8 cellular contexts compared by ENCODE assay signal in the genomic region with DNA sequence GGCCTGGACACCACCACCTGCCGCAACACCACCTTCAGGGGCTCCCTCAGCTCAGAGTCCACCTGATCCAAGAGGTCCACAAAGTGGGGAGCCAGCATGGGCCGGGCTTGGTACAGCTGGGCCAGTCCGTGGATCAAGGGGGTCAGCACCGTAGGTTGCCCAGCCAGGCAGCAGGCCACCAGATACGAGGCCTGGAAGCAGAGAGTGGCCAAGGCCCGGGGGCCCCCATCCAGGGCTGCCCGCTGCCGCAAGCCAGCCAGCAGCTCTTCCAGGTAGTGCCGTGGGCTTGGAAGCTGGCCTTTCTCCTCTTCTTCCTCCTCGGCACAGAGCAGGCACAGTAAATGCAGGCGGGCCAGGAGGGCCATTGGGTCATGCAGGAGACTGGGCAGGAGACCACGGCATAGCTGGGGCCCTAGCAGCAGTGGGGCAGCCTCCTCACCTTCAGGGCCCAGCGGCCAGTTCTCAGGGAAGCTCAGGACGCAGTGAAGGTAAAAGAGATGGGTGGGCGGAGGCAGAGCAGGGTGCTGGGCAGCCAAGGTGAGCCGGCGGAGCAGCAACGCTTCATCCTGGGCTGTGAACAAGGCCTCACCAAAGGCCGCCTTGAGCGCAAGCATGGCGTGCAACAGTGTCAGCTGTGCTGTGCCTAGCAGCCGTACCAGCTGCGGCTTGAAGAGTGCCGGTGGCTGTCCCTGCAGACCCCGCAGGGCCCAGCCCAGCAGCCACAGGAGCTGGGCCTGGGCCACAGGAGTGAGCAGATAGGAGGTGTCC. TPM values are rescaled to one million over a fixed set of nuclear protein-coding genes. Genes with fewer than 3 reads are reported as not detected.
DNase-seq lines count a peak whose midpoint lies in the region; ATAC-seq, FAIRE-seq and TF ChIP-seq lines count a peak whose summit lies in the region.

No MANE protein-coding gene starts in this region.

- H3K9me3 Mint-ChIP-seq in activated T-cell treated with anti-CD3 and anti-CD28 coated beads, Interleukin-2, amount 50 U/mL, for 72 hours: no peaks in the 10 kb centered on the region

- peaks cover 6% of the 10 kb centered on the region; the same call in 1 of the 2 replicates for H4K20me1 ChIP-seq in SK-N-SH (ENCODE audit: insufficient read depth)
- H4K20me1 ChIP-seq in keratinocyte (ENCODE audit: control insufficient read depth, extremely low read depth, insufficient read depth, low read length): no peaks in the 10 kb centered on the region

- TF ChIP-seq RAD21 in SK-N-SH (IDR thresholded peaks at IDR 0.05; ENCODE audit: low read length): no peak

- H3F3A ChIP-seq in SK-N-SH (replicated peaks; ENCODE audit: insufficient read depth): peaks cover 12% of the 10 kb centered on the region

- TF ChIP-seq POLR2A in stomach (IDR thresholded peaks at IDR 0.05): no peak

- intact Hi-C loops in stomach (cut with DNase I; ENCODE audit: low total_unique reads) (loop anchor here (5.0 kb wide), 1 partner anchor 33 kb away; no protein-coding TSS in a partner anchor), left colon (cut with DNase I, micrococcal nuclease) (loop anchor here in 1 of 2 donors (5.0 kb wide), 1 partner anchor 38 kb away; no protein-coding TSS in a partner anchor)

- TF ChIP-seq CTCF in SK-N-SH (IDR thresholded peaks at IDR 0.05) (no peak), keratinocyte (optimal IDR thresholded peaks at IDR 0.05 in 1 of 3, IDR thresholded peaks at IDR 0.05 in 1 of 3, conservative IDR thresholded peaks at IDR 0.05 in 1 of 3; ENCODE audit: extremely low read depth in 1 of 3, insufficient read depth in 2 of 3, low read length in 3 of 3) (no peak), stomach (IDR thresholded peaks at IDR 0.05) (no peak)

- H3K9me3 ChIP-seq in SK-N-SH (no peaks in the 10 kb centered on the region), keratinocyte (ENCODE audit: control insufficient read depth, low read depth, low read length) (no peaks in the 10 kb centered on the region), stomach (no peaks in the 10 kb centered on the region)

- H3K4me1 ChIP-seq in SK-N-SH (ENCODE audit: control insufficient read depth in 1 of 2, insufficient read depth in 2 of 2, low read depth in 1 of 2, low read length in 1 of 2) (peaks cover 0 to 11% of the 10 kb centered on the region in 2 experiments; a peak in 1 of 4 replicates), keratinocyte (ENCODE audit: control insufficient read depth, extremely low read depth, insufficient read depth, low read length) (peaks cover 14% of the 10 kb centered on the region), stomach (peaks cover 30 to 63% (median 50%) of the 10 kb centered on the region in 4 donors)

- no peak for FAIRE-seq in keratinocyte (lab: Jason Lieb, UNC)

- H3K9ac ChIP-seq in SK-N-SH (0 out of 2 replicates have a peak overlapping the region, but pooled peaks have one; percentile 88), keratinocyte (ENCODE audit: control insufficient read depth, extremely low read depth, insufficient read depth, low read length) (peak overlapping the region; percentile 93)

- POLR2A ChIA-PET in SK-N-SH (lab: Yijun Ruan, JAX): interaction anchor here (0.6 to 1.6 kb wide), 2 partner anchors 68 to 71 kb away, joined by 3 to 5 read pairs; no protein-coding TSS in a partner anchor

- peaks cover 0 to 3% of the 10 kb centered on the region in 2 donors for H3K36me3 Mint-ChIP-seq in activated T-cell treated with anti-CD3 and anti-CD28 coated beads, Interleukin-2, amount 50 U/mL, for 72 hours (ENCODE audit: insufficient read depth in 2 of 2)

- H3K4me1 Mint-ChIP-seq in activated T-cell treated with anti-CD3 and anti-CD28 coated beads, Interleukin-2, amount 50 U/mL, for 72 hours (ENCODE audit: low read depth): peaks cover 24% of the 10 kb centered on the region

- H3K9me2 ChIP-seq in SK-N-SH: no peaks in the 10 kb centered on the region

- no peak overlapping the region for H3K27ac Mint-ChIP-seq in activated T-cell treated with anti-CD3 and anti-CD28 coated beads, Interleukin-2, amount 50 U/mL, for 72 hours

- no peak for TF ChIP-seq EP300 in SK-N-SH (IDR thresholded peaks at IDR 0.05; ENCODE audit: borderline replicate concordance in 1 of 2, low read depth in 1 of 2, low read length in 1 of 2)
- no peak for TF ChIP-seq EP300 in stomach (IDR thresholded peaks at IDR 0.05)

- H3K4me2 ChIP-seq in SK-N-SH (peak overlapping the region; percentile 95), keratinocyte (ENCODE audit: control insufficient read depth, extremely low read depth, insufficient read depth, low read depth, low read length) (peak overlapping the region; percentile 86)

- H3K27ac ChIP-seq in SK-N-SH (ENCODE audit: low read depth in 2 of 2, low read length in 1 of 2) (no peak overlapping the region), keratinocyte (ENCODE audit: control insufficient read depth, insufficient read depth, low read length) (no peak overlapping the region), stomach (peak overlapping the region in 4 of 5 donors; percentile 89 to 93 (median 90))

- peaks cover 15% of the 10 kb centered on the region for H3K27me3 Mint-ChIP-seq in activated T-cell treated with anti-CD3 and anti-CD28 coated beads, Interleukin-2, amount 50 U/mL, for 72 hours (ENCODE audit: low read depth)

- H3K4me3 ChIP-seq in SK-N-SH (ENCODE audit: low read depth in 2 of 2, low read length in 1 of 2): peak overlapping the region; percentile 62 to 70; a peak in 3 of 4 replicates
- peak overlapping the region; percentile 84 to 88 (median 87) for H3K4me3 ChIP-seq in keratinocyte (ENCODE audit: control insufficient read depth in 2 of 3, extremely low read depth in 1 of 3, insufficient read depth in 2 of 3, low read depth in 1 of 3, low read length in 3 of 3)
- peak overlapping the region; percentile 78 to 97 (median 96) for H3K4me3 ChIP-seq in stomach

- H3K36me3 ChIP-seq in SK-N-SH (replicated peaks in 1 of 2; ENCODE audit: control insufficient read depth in 1 of 2, insufficient read depth in 2 of 2, low read length in 1 of 2) (peaks cover 0 to 12% of the 10 kb centered on the region in 2 experiments), keratinocyte (ENCODE audit: control insufficient read depth in 2 of 2, extremely low read depth in 1 of 2, insufficient read depth in 2 of 2, low read length in 2 of 2) (peaks cover 4 to 5% of the 10 kb centered on the region in 2 experiments), stomach (peaks cover 21 to 31% (median 30%) of the 10 kb centered on the region in 4 donors)

- ATAC-seq in SK-N-SH treated with all-trans-retinoic acid at 6 μM for 48 hours (no peak), left colon (no peak)
- no peak for ATAC-seq in activated T-cell treated with anti-CD3 and anti-CD28 coated beads, Interleukin-2, amount 50 U/mL, for 72 hours (replicated peaks in 1 of 2)

- dilution Hi-C loops in keratinocyte (cut with MboI; ENCODE audit: extremely low pct_ligation_motif_present, low sequenced_read_pairs): no loop called here

- H2AFZ ChIP-seq in SK-N-SH (ENCODE audit: low read depth): no peak overlapping the region
- H2AFZ ChIP-seq in keratinocyte (ENCODE audit: control insufficient read depth, low read length): no peak overlapping the region

- peaks cover 15% of the 10 kb centered on the region; the same call in 1 of the 2 replicates for H3K79me2 ChIP-seq in SK-N-SH (ENCODE audit: insufficient read depth)
- peaks cover 27% of the 10 kb centered on the region for H3K79me2 ChIP-seq in keratinocyte (ENCODE audit: control insufficient read depth, insufficient read depth, low read length)

- H3K4me3 Mint-ChIP-seq in activated T-cell treated with anti-CD3 and anti-CD28 coated beads, Interleukin-2, amount 50 U/mL, for 72 hours: peak overlapping the region; percentile 55 to 92

- peak; percentile 24 for DNase-seq in SK-N-SH
- no peak for DNase-seq in activated T-cell treated with anti-CD3 and anti-CD28 coated beads, Interleukin-2, amount 50 U/mL, for 72 hours
- DNase-seq in keratinocyte (ENCODE audit: low read depth, low spot score): no peak
- DNase-seq in stomach: peak; percentile 22
- no peak for DNase-seq in SW480 (ENCODE audit: low spot score)
- no peak for DNase-seq in left colon
- DNase-seq in amygdala (lab: John Stamatoyannopoulos, UW): no peak

- CTCF ChIA-PET in SK-N-SH (lab: Yijun Ruan, JAX): interaction anchor here (0.6 to 8.6 kb wide), 36 partner anchors 8 to 211 kb away, joined by 3 to 152 read pairs (median 5); a partner anchor contains a TSS

- H3K27me3 ChIP-seq in SK-N-SH (ENCODE audit: insufficient read depth) (no peaks in the 10 kb centered on the region), keratinocyte (ENCODE audit: control insufficient read depth, extremely low read depth, insufficient read depth, low read length) (no peaks in the 10 kb centered on the region), stomach (no peaks in the 10 kb centered on the region)

- H3K9me1 ChIP-seq in keratinocyte (ENCODE audit: control insufficient read depth, extremely low read depth, insufficient read depth, low read length): no peaks in the 10 kb centered on the region

- WGBS in SK-N-SH (ENCODE audit: low lambda C conversion rate): 100% methylated on average over 11 of the region's 25 CpGs
- WGBS in stomach, 5 donors: 88 to 95% (median 91%) methylated on average over 19 to 25 of the region's 25 CpGs

RNA-seq across cellular contexts. Expression of a gene that starts 1.7 kb away (rescaled TPM):
- polyA plus RNA-seq in SK-N-SH (2012; rRNA removed): 3.8 and 4.6 TPM in 2 replicates
- polyA plus RNA-seq in SK-N-SH (2012; cell fraction: cytosol; rRNA removed): 1.2 and 2.0 TPM in 2 replicates
- polyA plus RNA-seq in SK-N-SH (2012; cell fraction: nucleus; rRNA removed): 11.6 and 11.7 TPM in 2 replicates
- 10 to 100 TPM; 20.0 to 22.4 TPM for total RNA-seq in activated T-cell treated with anti-CD3 and anti-CD28 coated beads, Interleukin-2, amount 50 U/mL, for 72 hours
- 3.1 to 6.8 TPM (median 3.1 TPM) in 3 replicates for polyA plus RNA-seq in keratinocyte
- polyA plus RNA-seq in keratinocyte (2011; ENCODE audit: low read depth): 1.9 TPM
- polyA plus RNA-seq in keratinocyte (2011; cell fraction: cytosol; rRNA removed): 1.6 and 3.2 TPM in 2 replicates
- polyA plus RNA-seq in keratinocyte (2011; cell fraction: nucleus; rRNA removed): 9.4 and 12.4 TPM in 2 replicates
- polyA plus RNA-seq in keratinocyte (2012; ENCODE audit: low replicate concordance): 5.1 and 6.5 TPM in 2 replicates
- polyA minus RNA-seq in keratinocyte: 6.3 to 10.1 TPM (median 7.3 TPM) in 3 replicates
- 10.7 TPM for polyA minus RNA-seq in keratinocyte (2011; cell fraction: cytosol; rRNA and poly(A)+ RNA removed)
- polyA minus RNA-seq in keratinocyte (2011; cell fraction: nucleus; rRNA and poly(A)+ RNA removed): 12.8 TPM in 2 replicates
- 10 to 100 TPM in 4 of 5 donors, 1 to 10 TPM in 1; 7.3 to 44.9 (median 19.6) TPM for total RNA-seq in stomach
- 1 to 10 TPM; 3.6 to 5.1 (median 3.7) TPM for polyA plus RNA-seq in stomach
- 10 to 100 TPM; 21.7 to 22.4 TPM for total RNA-seq in left colon

RNA-seq across cellular contexts. Expression of a gene that starts 7.8 kb away (rescaled TPM):
- polyA plus RNA-seq in SK-N-SH (2012; rRNA removed) (not detected in 2 replicates), keratinocyte (2.1 to 23.2 TPM (median 7.5 TPM) in 3 replicates), stomach (1 to 10 TPM in 2 of 3 donors, under 1 TPM in 1; 0.92 to 7.8 (median 1.3) TPM)
- polyA plus RNA-seq in SK-N-SH (2012; cell fraction: cytosol; rRNA removed): not detected in 2 replicates
- polyA plus RNA-seq in SK-N-SH (2012; cell fraction: nucleus; rRNA removed): not detected in 2 replicates
- under 1 TPM in 1 of 2 donors, not detected in 1; 0.16 TPM for total RNA-seq in activated T-cell treated with anti-CD3 and anti-CD28 coated beads, Interleukin-2, amount 50 U/mL, for 72 hours
- 40.0 TPM for polyA plus RNA-seq in keratinocyte (2011; ENCODE audit: low read depth)
- 4.8 and 5.1 TPM in 2 replicates for polyA plus RNA-seq in keratinocyte (2011; cell fraction: cytosol; rRNA removed)
- polyA plus RNA-seq in keratinocyte (2011; cell fraction: nucleus; rRNA removed): 16.0 and 18.4 TPM in 2 replicates
- polyA plus RNA-seq in keratinocyte (2012; ENCODE audit: low replicate concordance): 2.2 and 136 TPM in 2 replicates
- polyA minus RNA-seq in keratinocyte: 3.1 to 41.5 TPM (median 11.4 TPM) in 3 replicates
- 9.8 TPM for polyA minus RNA-seq in keratinocyte (2011; cell fraction: cytosol; rRNA and poly(A)+ RNA removed)
- polyA minus RNA-seq in keratinocyte (2011; cell fraction: nucleus; rRNA and poly(A)+ RNA removed): 17.5 and 20.6 TPM in 2 replicates
- total RNA-seq in stomach (100 to 1,000 TPM in 1 of 5 donors, 10 to 100 TPM in 1, 1 to 10 TPM in 2, not detected in 1; 1.2 to 120 (median 9.9) TPM), left colon (10 to 100 TPM; 29.5 to 35.9 TPM)

RNA-seq across cellular contexts. Expression of a gene that starts 54.7 kb away (rescaled TPM):
- polyA plus RNA-seq in SK-N-SH (2012; rRNA removed) (0.81 and 1.0 TPM in 2 replicates), keratinocyte (0.12 to 0.44 TPM (median 0.15 TPM) in 3 replicates), stomach (under 1 TPM; 0.25 to 0.90 (median 0.61) TPM)
- polyA plus RNA-seq in SK-N-SH (2012; cell fraction: cytosol; rRNA removed): 0.39 and 0.58 TPM in 2 replicates
- polyA plus RNA-seq in SK-N-SH (2012; cell fraction: nucleus; rRNA removed): 5.2 and 6.4 TPM in 2 replicates
- total RNA-seq in activated T-cell treated with anti-CD3 and anti-CD28 coated beads, Interleukin-2, amount 50 U/mL, for 72 hours: 1 to 10 TPM; 2.2 to 4.6 TPM
- 0.39 TPM for polyA plus RNA-seq in keratinocyte (2011; ENCODE audit: low read depth)
- polyA plus RNA-seq in keratinocyte (2011; cell fraction: cytosol; rRNA removed): 0.04 and 0.08 TPM in 2 replicates
- 0.84 and 1.2 TPM in 2 replicates for polyA plus RNA-seq in keratinocyte (2011; cell fraction: nucleus; rRNA removed)
- 0.21 and 0.93 TPM in 2 replicates for polyA plus RNA-seq in keratinocyte (2012; ENCODE audit: low replicate concordance)
- polyA minus RNA-seq in keratinocyte: 0.79 TPM in 1 of 3 replicates, not detected in the others
- polyA minus RNA-seq in keratinocyte (2011; cell fraction: cytosol; rRNA and poly(A)+ RNA removed): not detected
- 0.47 TPM in 1 of 2 replicates, not detected in the other for polyA minus RNA-seq in keratinocyte (2011; cell fraction: nucleus; rRNA and poly(A)+ RNA removed)
- total RNA-seq in stomach (1 to 10 TPM in 2 of 5 donors, under 1 TPM in 1, not detected in 2; 0.29 to 1.4 (median 1.3) TPM), left colon (1 to 10 TPM; 1.6 to 3.8 TPM)

RNA-seq across cellular contexts. Expression of a gene that starts 58.5 kb away (rescaled TPM):
- polyA plus RNA-seq in SK-N-SH (2012; rRNA removed) (43.9 and 50.9 TPM in 2 replicates), keratinocyte (16.0 to 20.6 TPM (median 18.5 TPM) in 3 replicates), stomach (10 to 100 TPM; 69.2 to 86.4 (median 83.9) TPM)
- polyA plus RNA-seq in SK-N-SH (2012; cell fraction: cytosol; rRNA removed): 22.5 and 37.5 TPM in 2 replicates
- polyA plus RNA-seq in SK-N-SH (2012; cell fraction: nucleus; rRNA removed): 169 and 187 TPM in 2 replicates
- 10 to 100 TPM; 35.4 to 37.1 TPM for total RNA-seq in activated T-cell treated with anti-CD3 and anti-CD28 coated beads, Interleukin-2, amount 50 U/mL, for 72 hours
- 11.1 TPM for polyA plus RNA-seq in keratinocyte (2011; ENCODE audit: low read depth)
- 7.5 and 17.5 TPM in 2 replicates for polyA plus RNA-seq in keratinocyte (2011; cell fraction: cytosol; rRNA removed)
- 17.2 and 19.6 TPM in 2 replicates for polyA plus RNA-seq in keratinocyte (2011; cell fraction: nucleus; rRNA removed)
- 11.6 and 28.0 TPM in 2 replicates for polyA plus RNA-seq in keratinocyte (2012; ENCODE audit: low replicate concordance)
- 4.7 to 7.3 TPM (median 5.1 TPM) in 3 replicates for polyA minus RNA-seq in keratinocyte
- polyA minus RNA-seq in keratinocyte (2011; cell fraction: cytosol; rRNA and poly(A)+ RNA removed): 26.1 TPM
- 3.3 and 4.0 TPM in 2 replicates for polyA minus RNA-seq in keratinocyte (2011; cell fraction: nucleus; rRNA and poly(A)+ RNA removed)
- total RNA-seq in stomach (100 to 1,000 TPM in 1 of 5 donors, 10 to 100 TPM in 4; 14.1 to 171 (median 49.0) TPM), left colon (10 to 100 TPM; 23.7 to 31.2 TPM)

Comparison
In these comparisons a context has a peak if more than half of its experiments do, and no peak if none do; other contexts are left out.
1. DNase-seq: peak in SK-N-SH (single experiment) and stomach (single experiment); none in activated T-cell treated with anti-CD3 and anti-CD28 coated beads, Interleukin-2, amount 50 U/mL, for 72 hours (0 of 2), keratinocyte (single experiment), SW480 (single experiment), left colon (0 of 2) and amygdala (0 of 56).
2. H3K27ac ChIP-seq: peak in stomach (4 of 5); none in SK-N-SH (0 of 2) and keratinocyte (single experiment).
3. Peak in every context shown above with its lines, with median percentiles within 50 percentile points of each other: H3K4me3 ChIP-seq.